In the genomic region with DNA sequence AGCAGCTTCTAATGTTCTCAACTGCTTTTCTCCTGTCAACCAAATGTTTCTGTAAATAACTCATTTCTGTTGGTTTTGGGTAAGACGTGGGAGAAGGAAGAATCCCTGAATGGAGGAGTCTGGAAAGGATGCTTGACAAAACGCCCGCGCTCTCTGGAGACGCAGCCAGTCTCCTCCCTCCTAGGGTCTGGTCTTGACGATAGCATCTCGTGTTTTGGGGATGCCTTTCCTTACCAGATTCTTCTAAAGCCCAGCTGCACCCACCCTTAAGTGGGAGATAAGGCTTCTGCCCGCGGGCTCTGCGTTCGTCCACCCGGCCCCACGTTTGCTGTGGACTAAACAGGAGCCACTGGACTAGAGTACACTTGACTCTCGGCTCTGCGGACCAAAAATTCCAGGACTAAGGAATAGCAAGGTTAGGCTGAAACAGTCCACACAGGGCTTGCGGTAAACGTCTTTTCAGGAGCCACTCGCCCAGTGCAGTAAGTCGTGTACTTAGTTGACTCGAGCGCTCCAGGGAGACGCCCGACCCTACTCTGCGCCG, we compare ENCODE assay signal across 8 cellular contexts. TPM values are rescaled to one million over a fixed set of nuclear protein-coding genes. Genes with fewer than 3 reads are reported as not detected.
DNase-seq lines count a peak whose midpoint lies in the region; ATAC-seq lines count a peak whose summit lies in the region.

No MANE protein-coding gene starts in this region.

- peak overlapping the region; percentile 66 for H3K27ac Mint-ChIP-seq in activated CD4-positive, alpha-beta T cell treated with anti-CD3 and anti-CD28 coated beads for 36 hours

- POLR2A ChIA-PET in activated CD4-positive, alpha-beta T cell treated with anti-CD3 and anti-CD28 coated beads for 36 hours (lab: Charles Lee): no interaction called here

- peaks cover 5% of the 10 kb centered on the region for H3K27me3 Mint-ChIP-seq in activated CD4-positive, alpha-beta T cell treated with anti-CD3 and anti-CD28 coated beads for 36 hours

- peaks cover 3 to 38% (median 34%) of the 10 kb centered on the region in 5 donors for H3K4me1 ChIP-seq in subcutaneous abdominal adipose tissue (ENCODE audit: control insufficient read depth in 5 of 5, insufficient read depth in 5 of 5, low read length in 5 of 5)

- peaks cover 19 to 30% (median 25%) of the 10 kb centered on the region in 5 donors for H3K36me3 ChIP-seq in subcutaneous abdominal adipose tissue (ENCODE audit: control insufficient read depth in 5 of 5, insufficient read depth in 5 of 5, low read length in 5 of 5)

- no peaks in the 10 kb centered on the region for H3K9me3 Mint-ChIP-seq in activated CD4-positive, alpha-beta T cell treated with anti-CD3 and anti-CD28 coated beads for 36 hours (ENCODE audit: low read depth)

- peak overlapping the region in 4 of 5 donors; percentile 81 to 98 (median 89) for H3K9ac ChIP-seq in subcutaneous abdominal adipose tissue (ENCODE audit: low read length in 5 of 5)

- peaks cover 37% of the 10 kb centered on the region for H3K4me1 Mint-ChIP-seq in activated CD4-positive, alpha-beta T cell treated with anti-CD3 and anti-CD28 coated beads for 36 hours

- intact Hi-C loops in activated CD4-positive, alpha-beta T cell treated with anti-CD3 and anti-CD28 coated beads for 36 hours (cut with DNase I, micrococcal nuclease): loop anchor here in 1 of 2 experiments (5.0 kb wide), 1 partner anchor 87 kb away; no protein-coding TSS in a partner anchor

- H3K27ac ChIP-seq in caudate nucleus (ENCODE audit: low read depth, low read length) (peak overlapping the region; percentile 95), layer of hippocampus (ENCODE audit: low read depth, low read length) (peak overlapping the region; percentile 92), subcutaneous abdominal adipose tissue (ENCODE audit: low read depth, low read length) (peak overlapping the region; percentile 96)

- CTCF ChIA-PET in activated CD4-positive, alpha-beta T cell treated with anti-CD3 and anti-CD28 coated beads for 36 hours (lab: Charles Lee): no interaction called here

- no peaks in the 10 kb centered on the region for H3K9me3 ChIP-seq in subcutaneous abdominal adipose tissue (ENCODE audit: control insufficient read depth in 5 of 5, low read length in 5 of 5)

- ATAC-seq in activated CD4-positive, alpha-beta T cell treated with anti-CD3 and anti-CD28 coated beads for 36 hours: no peak
- ATAC-seq in GM18502 (IDR thresholded peaks at IDR 0.05; ENCODE audit: poor library complexity, unreplicated experiment): no peak
- no peak for ATAC-seq in GM19035 (IDR thresholded peaks at IDR 0.05; ENCODE audit: unreplicated experiment)

- no peaks in the 10 kb centered on the region for H3K27me3 ChIP-seq in layer of hippocampus (ENCODE audit: control insufficient read depth, insufficient read depth, low read length)
- H3K27me3 ChIP-seq in subcutaneous abdominal adipose tissue (ENCODE audit: control insufficient read depth in 5 of 5, insufficient read depth in 4 of 5, low read length in 5 of 5): no peaks in the 10 kb centered on the region

- peak overlapping the region; percentile 80 to 95 (median 85) for H3K4me3 ChIP-seq in subcutaneous abdominal adipose tissue (ENCODE audit: low read depth in 1 of 5, low read length in 5 of 5)

- H3K36me3 Mint-ChIP-seq in activated CD4-positive, alpha-beta T cell treated with anti-CD3 and anti-CD28 coated beads for 36 hours (ENCODE audit: low read depth): peaks cover 2% of the 10 kb centered on the region

- H3K4me3 Mint-ChIP-seq in activated CD4-positive, alpha-beta T cell treated with anti-CD3 and anti-CD28 coated beads for 36 hours: peak overlapping the region; percentile 79

- no peak for DNase-seq in activated CD4-positive, alpha-beta T cell treated with anti-CD3 and anti-CD28 coated beads for 36 hours
- DNase-seq in activated CD4-positive, alpha-beta T cell treated with anti-CD3 and anti-CD28 coated beads, Interleukin-2, amount 50 U/mL, for 4 hours: no peak
- DNase-seq in caudate nucleus (lab: John Stamatoyannopoulos, UW) (peak in 22 of 61 donors; percentile 21 to 81 (median 52)), COLO668 (lab: John Stamatoyannopoulos, UW; ENCODE audit: unreplicated experiment) (no peak)

RNA-seq across cellular contexts. Expression of a gene that starts 0.5 kb away (rescaled TPM):
- 1 to 10 TPM; 4.6 to 6.1 TPM for total RNA-seq in activated CD4-positive, alpha-beta T cell treated with anti-CD3 and anti-CD28 coated beads for 36 hours
